In the genomic region with DNA sequence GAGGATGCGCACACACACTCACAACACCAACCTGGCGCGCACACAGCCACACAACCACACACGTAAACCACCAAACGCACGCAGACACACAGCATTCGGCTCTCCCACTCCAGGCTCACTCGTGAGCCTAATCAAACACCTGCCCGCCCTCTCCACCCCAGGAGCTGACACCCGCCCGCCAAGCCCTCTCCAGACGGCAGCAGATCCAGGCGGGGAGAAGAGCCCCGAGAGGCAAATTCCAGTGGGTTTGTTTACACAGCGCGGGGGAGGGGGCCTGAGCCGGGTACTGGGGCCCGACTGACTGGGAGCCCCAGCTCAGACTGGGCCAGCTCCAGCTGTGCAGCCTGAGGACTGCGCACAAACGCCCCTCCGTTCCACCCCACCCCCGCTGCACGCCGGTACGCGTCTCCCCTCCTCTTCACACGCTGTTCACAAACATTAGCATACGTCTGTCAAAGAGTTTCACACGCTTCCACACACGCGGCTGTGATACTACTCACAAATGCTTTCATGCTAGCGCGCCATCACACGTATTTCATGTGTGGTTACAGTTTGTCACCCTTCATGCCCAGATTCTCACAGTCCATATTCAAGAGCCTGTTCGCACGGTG, we compare ENCODE assay signal across 6 cellular contexts. TPM values are rescaled to one million over a fixed set of nuclear protein-coding genes. Genes with fewer than 3 reads are reported as not detected.
DNase-seq lines count a peak whose midpoint lies in the region; ATAC-seq lines count a peak whose summit lies in the region.

No MANE protein-coding gene starts in this region.

- H3K4me1 ChIP-seq in right cardiac atrium (ENCODE audit: control insufficient read depth, insufficient read depth, low read length), result no peaks in the 10 kb centered on the region

- H3K27ac ChIP-seq in right cardiac atrium (ENCODE audit: low read length), result peak overlapping the region; percentile 3

- H3K27me3 ChIP-seq in MG63 (peaks cover 7% of the 10 kb centered on the region; the same call in 1 of the 2 replicates), right cardiac atrium (ENCODE audit: control insufficient read depth, insufficient read depth) (no peaks in the 10 kb centered on the region)

- H3K36me3 ChIP-seq in MG63, result no peaks in the 10 kb centered on the region

- ATAC-seq in right cardiac atrium, result peak; percentile 3 to 7
- ATAC-seq in HG03565 (IDR thresholded peaks at IDR 0.05; ENCODE audit: unreplicated experiment), result no peak

- 4% methylated on average over 36 of the region's 36 CpGs for WGBS in right cardiac atrium

- peak overlapping the region; percentile 52 for H3K4me3 ChIP-seq in MG63
- peak overlapping the region; percentile 79 for H3K4me3 ChIP-seq in right cardiac atrium (ENCODE audit: low read length)

- no peak for DNase-seq in MG63
- DNase-seq in activated T-cell treated with anti-CD3 and anti-CD28 coated beads for 1 hour (ENCODE audit: low read depth), result peak; percentile 17
- peak; percentile 43 to 75 (median 70) for DNase-seq in right cardiac atrium
- peak; percentile 26 to 45 for DNase-seq in stimulated activated CD4-positive, alpha-beta T cell treated with anti-CD3 and anti-CD28 coated beads, Interleukin-4, amount 100 ng/mL, for 4 hours
- DNase-seq in T1000 (lab: John Stamatoyannopoulos, UW), result no peak

- intact Hi-C loops in right cardiac atrium (cut with DNase I), result loop anchor here in 3 of 4 donors (5.0 kb wide), 2 partner anchors 34 to 41 kb away; no protein-coding TSS in a partner anchor

- no peaks in the 10 kb centered on the region for H3K9me3 ChIP-seq in MG63
- H3K9me3 ChIP-seq in right cardiac atrium (ENCODE audit: control insufficient read depth, low read length), result no peaks in the 10 kb centered on the region

RNA-seq across cellular contexts. Expression of a gene that starts 1.1 kb away (rescaled TPM):
- total RNA-seq in MG63 (2014; rRNA removed; shearing (Covaris generic); ENCODE audit: low replicate concordance), result 0.37 and 4.1 TPM in 2 replicates
- total RNA-seq in right cardiac atrium, result 10 to 100 TPM; 25.4 to 41.4 (median 36.4) TPM
- 28.8 TPM for polyA plus RNA-seq in right cardiac atrium

RNA-seq across cellular contexts. Expression of a gene that starts 9.1 kb away (rescaled TPM):
- 25.9 and 56.9 TPM in 2 replicates for total RNA-seq in MG63 (2014; rRNA removed; shearing (Covaris generic); ENCODE audit: low replicate concordance)
- 10 to 100 TPM in 2 of 4 donors, 1 to 10 TPM in 2; 8.1 to 10.1 (median 9.3) TPM for total RNA-seq in right cardiac atrium
- polyA plus RNA-seq in right cardiac atrium, result 13.6 TPM

RNA-seq across cellular contexts. Expression of a gene that starts 13.7 kb away (rescaled TPM):
- total RNA-seq in MG63 (2014; rRNA removed; shearing (Covaris generic); ENCODE audit: low replicate concordance), result 48.9 TPM in 1 of 2 replicates, not detected in the other
- total RNA-seq in right cardiac atrium, result 10 to 100 TPM; 71.2 to 81.6 (median 74.6) TPM
- 186 TPM for polyA plus RNA-seq in right cardiac atrium

RNA-seq across cellular contexts. Expression of a gene that starts 46.5 kb away (rescaled TPM):
- 220 and 236 TPM in 2 replicates for total RNA-seq in MG63 (2014; rRNA removed; shearing (Covaris generic); ENCODE audit: low replicate concordance)
- total RNA-seq in right cardiac atrium, result 100 to 1,000 TPM; 122 to 150 (median 130) TPM
- polyA plus RNA-seq in right cardiac atrium, result 217 TPM

RNA-seq across cellular contexts. Expression of a gene that starts 47.0 kb away (rescaled TPM):
- total RNA-seq in MG63 (2014; rRNA removed; shearing (Covaris generic); ENCODE audit: low replicate concordance), result not detected in 2 replicates
- total RNA-seq in right cardiac atrium, result under 1 TPM; 0.17 to 0.37 (median 0.26) TPM
- 0.18 TPM for polyA plus RNA-seq in right cardiac atrium

Comparison
In these comparisons a context has a peak if more than half of its experiments do, and no peak if none do; other contexts are left out.
1. DNase-seq: peak in activated T-cell treated with anti-CD3 and anti-CD28 coated beads for 1 hour (single experiment), right cardiac atrium (3 of 3) and stimulated activated CD4-positive, alpha-beta T cell treated with anti-CD3 and anti-CD28 coated beads, Interleukin-4, amount 100 ng/mL, for 4 hours (2 of 2); none in MG63 (single experiment) and T1000 (single experiment).